Comparison of ENCODE assay signal across 7 cellular contexts in genomic region chr12:2752676-2753371, GRCh38. TPM values are rescaled to one million over a fixed set of nuclear protein-coding genes. Genes with fewer than 3 reads are reported as not detected.
DNase-seq lines count a peak whose midpoint lies in the region; ATAC-seq and TF ChIP-seq lines count a peak whose summit lies in the region.

No MANE protein-coding gene starts in this region.

- DNase-seq in HCEC 1CT (peak; percentile 21), RWPE1 (ENCODE audit: low spot score) (peak; percentile 45), foreskin keratinocyte (peak; percentile 15), occipital lobe (lab: John Stamatoyannopoulos, UW) (peak; percentile 4), substantia nigra (lab: John Stamatoyannopoulos, UW) (peak in 46 of 49 donors; percentile 3 to 75 (median 45)), OCI-LY7 (ENCODE audit: low spot score) (no peak)
- peak; percentile 48 for DNase-seq in activated effector memory CD4-positive, alpha-beta T cell treated with Interleukin-2 at 50 U/mL for 16 hours

- intact Hi-C loops in OCI-LY7 (cut with micrococcal nuclease; ENCODE audit: unreplicated experiment) = no loop called here

- H3K27ac ChIP-seq in RWPE1 (no peak overlapping the region), foreskin keratinocyte (no peak overlapping the region), substantia nigra (ENCODE audit: low read depth, low read length, poor library complexity, severe bottlenecking) (no peak overlapping the region), OCI-LY7 (ENCODE audit: low read depth, low read length, poor library complexity, severe bottlenecking) (no peak overlapping the region)

- H3K4me1 ChIP-seq in foreskin keratinocyte (no peaks in the 10 kb centered on the region), OCI-LY7 (ENCODE audit: insufficient read depth, low read length, poor library complexity, severe bottlenecking) (no peaks in the 10 kb centered on the region)

- H3K9me2 ChIP-seq in OCI-LY7 (ENCODE audit: insufficient read depth, low read length) = no peaks in the 10 kb centered on the region

- no peaks in the 10 kb centered on the region for H3K9me3 ChIP-seq in OCI-LY7 (ENCODE audit: low read length)

- peaks cover 10% of the 10 kb centered on the region for H3K27me3 ChIP-seq in foreskin keratinocyte

- no peak for TF ChIP-seq CTCF in RWPE1 (conservative IDR thresholded peaks at IDR 0.05; ENCODE audit: low read depth)
- peak; percentile 27 for TF ChIP-seq CTCF in foreskin keratinocyte (conservative IDR thresholded peaks at IDR 0.05)
- TF ChIP-seq CTCF in OCI-LY7 (conservative IDR thresholded peaks at IDR 0.05; ENCODE audit: low read length) = no peak

- no peak overlapping the region for H2AFZ ChIP-seq in OCI-LY7 (ENCODE audit: low read length)

- H3K36me3 ChIP-seq in OCI-LY7 (ENCODE audit: insufficient read depth, low read length) = no peaks in the 10 kb centered on the region

- CTCF ChIA-PET in RWPE1 (lab: Yijun Ruan, JAX) = interaction anchor here (0.6 to 0.9 kb wide), 3 partner anchors 13 to 163 kb away, joined by 3 to 4 read pairs (median 3); no protein-coding TSS in a partner anchor
- CTCF ChIA-PET in OCI-LY7 (lab: Charles Lee; ENCODE audit: unreplicated experiment) = no interaction called here

- H4K20me1 ChIP-seq in OCI-LY7 (ENCODE audit: insufficient read depth, low read length) = no peaks in the 10 kb centered on the region

- no peaks in the 10 kb centered on the region for H3K79me2 ChIP-seq in OCI-LY7 (ENCODE audit: insufficient read depth, low read depth, low read length)

- ATAC-seq in foreskin keratinocyte = peak; percentile 97

- H3K4me2 ChIP-seq in OCI-LY7 (ENCODE audit: low read length) = no peak overlapping the region

- POLR2A ChIA-PET in RWPE1 (lab: Yijun Ruan, JAX; ENCODE audit: low non-redundant PET) = no interaction called here
- POLR2A ChIA-PET in OCI-LY7 (lab: Charles Lee) = no interaction called here

- BruUV-seq in OCI-LY7 (replicated peaks; lab: Mats Ljungman, UMichigan) = no TSS peak

- H3K4me3 ChIP-seq in OCI-LY7 (ENCODE audit: low read depth, low read length, poor library complexity, severe bottlenecking) = no peak overlapping the region

RNA-seq across cellular contexts. Expression of gene FKBP4, which starts 41.9 kb away (rescaled TPM):
- total RNA-seq in foreskin keratinocyte (86.0 and 108 TPM in 2 replicates), occipital lobe (41.2 TPM), OCI-LY7 (2022) (110 and 131 TPM in 2 replicates)
- polyA plus RNA-seq in foreskin keratinocyte = 75.7 and 109 TPM in 2 replicates
- 70.3 and 86.7 TPM in 2 replicates for total RNA-seq in OCI-LY7 (2014; rRNA removed; shearing (Covaris generic))

RNA-seq across cellular contexts. Expression of gene ITFG2, which starts 59.6 kb away (rescaled TPM):
- total RNA-seq in foreskin keratinocyte (18.4 and 20.2 TPM in 2 replicates), occipital lobe (11.7 TPM), OCI-LY7 (2022) (42.0 and 56.9 TPM in 2 replicates)
- polyA plus RNA-seq in foreskin keratinocyte = 14.5 and 17.2 TPM in 2 replicates
- 37.4 and 55.2 TPM in 2 replicates for total RNA-seq in OCI-LY7 (2014; rRNA removed; shearing (Covaris generic))
